Comparison of ENCODE assay signal across 15 cellular contexts in genomic region chr9:841371-842209, GRCh38. TPM values are rescaled to one million over a fixed set of nuclear protein-coding genes. Genes with fewer than 3 reads are reported as not detected.
DNase-seq lines count a peak whose midpoint lies in the region; ATAC-seq and TF ChIP-seq lines count a peak whose summit lies in the region.
"Had no signal": no experiment of that assay in that cellular context is flagged by ENCODE, and none has a peak within 500 bp of the region (broad histone marks: within the 10 kb centered on the region; RNA-seq: fewer than 3 reads in every experiment).

Gene DMRT1, plus strand, starts transcription at chr9:841697. Its CDS starts 142 bp downstream, at chr9:841839.

- no peaks in the 10 kb centered on the region for H4K20me1 ChIP-seq in smooth muscle cell (ENCODE audit: low read depth)

- intact Hi-C loops in posterior vena cava (cut with DNase I), result no loop called here

- peak within 1 kb of the TSS; percentile 34 for H3K4me3 Mint-ChIP-seq in glutamatergic neuron (ENCODE audit: unreplicated experiment)
- H3K4me3 Mint-ChIP-seq: activated CD8-positive, alpha-beta memory T cell treated with anti-CD3 and anti-CD28 coated beads, Interleukin-2, amount 10 ng/mL, durations not matched to agents 7 days and 5 days; neural crest cell had no signal

- H3K27ac ChIP-seq in smooth muscle cell (ENCODE audit: low read depth), result no peak within 1 kb of the TSS
- no peak within 1 kb of the TSS for H3K27ac ChIP-seq in coronary artery

- peak within 1 kb of the TSS; percentile 51 for H3K4me2 ChIP-seq in smooth muscle cell

- H3K36me3 Mint-ChIP-seq in glutamatergic neuron (ENCODE audit: unreplicated experiment), result peaks cover 5% of the 10 kb centered on the region
- H3K36me3 Mint-ChIP-seq: activated CD8-positive, alpha-beta memory T cell treated with anti-CD3 and anti-CD28 coated beads, Interleukin-2, amount 10 ng/mL, durations not matched to agents 7 days and 5 days had no signal

- H3K27ac Mint-ChIP-seq in glutamatergic neuron (ENCODE audit: unreplicated experiment), result no peak within 1 kb of the TSS
- H3K27ac Mint-ChIP-seq: activated CD8-positive, alpha-beta memory T cell treated with anti-CD3 and anti-CD28 coated beads, Interleukin-2, amount 10 ng/mL, durations not matched to agents 7 days and 5 days had no signal

- no peaks in the 10 kb centered on the region for H3K79me2 ChIP-seq in smooth muscle cell (ENCODE audit: low read depth)

- no peaks in the 10 kb centered on the region for H3F3A ChIP-seq in smooth muscle cell (ENCODE audit: low read depth)

- TF ChIP-seq CTCF in glutamatergic neuron (IDR thresholded peaks at IDR 0.05; ENCODE audit: partially characterized antibody, unreplicated experiment) (no peak), smooth muscle cell (IDR thresholded peaks at IDR 0.05; ENCODE audit: borderline replicate concordance, insufficient read depth, poor library complexity, severe bottlenecking) (no peak), coronary artery (IDR thresholded peaks at IDR 0.05) (no peak)

- peaks cover 13% of the 10 kb centered on the region for H3K4me1 ChIP-seq in smooth muscle cell (ENCODE audit: low read depth)

- peak; percentile 23 for DNase-seq in NCI-H2171 treated with DMSO at 0.1 percent for 48 hours (lab: John Stamatoyannopoulos, UW)
- no peak for DNase-seq in NCI-H2171 (lab: John Stamatoyannopoulos, UW)
- peak; percentile 33 for DNase-seq in NCI-H1105 (lab: John Stamatoyannopoulos, UW)
- DNase-seq in glutamatergic neuron, result peak; percentile 38
- no peak for DNase-seq in smooth muscle cell (lab: John Stamatoyannopoulos, UW; ENCODE audit: unreplicated experiment)
- no peak for DNase-seq in coronary artery (ENCODE audit: low spot score)
- no peak for DNase-seq in posterior vena cava (ENCODE audit: low spot score)
- DNase-seq: activated CD8-positive, alpha-beta memory T cell treated with anti-CD3 and anti-CD28 coated beads, Interleukin-2, amount 10 ng/mL, durations not matched to agents 7 days and 5 days; hippocampal formation; NK-92 treated with Interleukin-12 subunit alpha and Interleukin-12 subunit beta, amount 100 ng/mL, for 24 hours; stimulated activated CD4-positive, alpha-beta T cell treated with anti-CD3 and anti-CD28 coated beads, Interleukin-12 subunit alpha, Interleukin-12 subunit beta, amount 100 ng/mL, for 4 hours had no signal

- H3K4me3 ChIP-seq in smooth muscle cell (peak within 1 kb of the TSS; percentile 18), coronary artery (no peak within 1 kb of the TSS)

- 8% methylated on average over 63 of the region's 84 CpGs for WGBS in smooth muscle cell (ENCODE audit: low lambda C conversion rate)

- H3K4me1 Mint-ChIP-seq in glutamatergic neuron (ENCODE audit: low read depth, unreplicated experiment), result peaks cover 2% of the 10 kb centered on the region

- no peak within 1 kb of the TSS for H2AFZ ChIP-seq in smooth muscle cell (ENCODE audit: low read depth)

- no peaks in the 10 kb centered on the region for H3K9me3 ChIP-seq in smooth muscle cell (replicated peaks; ENCODE audit: low read depth)

- peaks cover 8% of the 10 kb centered on the region for H3K9me3 Mint-ChIP-seq in glutamatergic neuron (ENCODE audit: unreplicated experiment)
- H3K9me3 Mint-ChIP-seq: neural crest cell had no signal

- H3K27me3 ChIP-seq in smooth muscle cell (ENCODE audit: low read depth), result peaks cover 80% of the 10 kb centered on the region

- H3K27me3 Mint-ChIP-seq in glutamatergic neuron (ENCODE audit: unreplicated experiment), result peaks cover 27% of the 10 kb centered on the region

- no peak for ATAC-seq in GM18873 (IDR thresholded peaks at IDR 0.05; ENCODE audit: low FRiP score, unreplicated experiment)
- ATAC-seq: activated CD8-positive, alpha-beta memory T cell treated with anti-CD3 and anti-CD28 coated beads, Interleukin-2, amount 10 ng/mL, durations not matched to agents 7 days and 5 days had no signal

- no peaks in the 10 kb centered on the region for H3K36me3 ChIP-seq in smooth muscle cell (ENCODE audit: low read depth)

- no peak within 1 kb of the TSS for H3K9ac ChIP-seq in smooth muscle cell (ENCODE audit: low read depth)

RNA-seq across cellular contexts. Expression of gene DMRT1, which starts in this region (rescaled TPM):
- total RNA-seq in glutamatergic neuron (ENCODE audit: unreplicated experiment) (0.25 TPM), smooth muscle cell (0.58 TPM in 1 of 2 replicates, not detected in the other), posterior vena cava (not detected)
- polyA plus RNA-seq in smooth muscle cell, result not detected in 2 replicates
- total RNA-seq: MCF 10A, neural crest cell had no signal
- polyA plus RNA-seq: AG04450 had no signal

Comparison
In these comparisons a context has a peak if more than half of its experiments do, and no peak if none do; other contexts are left out.
1. DNase-seq: peak in NCI-H2171 treated with DMSO at 0.1 percent for 48 hours (single experiment) and NCI-H1105 (single experiment); none in NCI-H2171 (single experiment), smooth muscle cell (single experiment), coronary artery (single experiment) and posterior vena cava (single experiment).
2. Peak in DNase-seq in glutamatergic neuron; RNA of the gene not detected or under 1 TPM.